ENCODE assay signal across 8 cellular contexts in genomic region chr5:133825631-133826289, GRCh38.
DNase-seq lines count a peak whose midpoint lies in the region; ATAC-seq and TF ChIP-seq lines count a peak whose summit lies in the region.

No MANE protein-coding gene starts in this region.

- H3K36me3 Mint-ChIP-seq in T-helper 17 cell (ENCODE audit: low read depth), result peaks cover 3% of the 10 kb centered on the region

- H2AFZ ChIP-seq in neuronal stem cell (ENCODE audit: low read length), result no peak overlapping the region

- DNase-seq in SHP77 (lab: John Stamatoyannopoulos, UW) (peak; percentile 20 to 54), SHP77 treated with DMSO at 0.1 percent for 48 hours (lab: John Stamatoyannopoulos, UW) (no peak), T-helper 17 cell (no peak), neuronal stem cell (ENCODE audit: low spot score) (no peak), coronary artery (ENCODE audit: low spot score) (no peak), globus pallidus (ENCODE audit: low spot score) (no peak)

- H4K8ac ChIP-seq in neuronal stem cell (ENCODE audit: low read depth, low read length), result no peak overlapping the region

- H3K27ac ChIP-seq in neuronal stem cell (replicated peaks; ENCODE audit: low read length), result no peak overlapping the region
- no peak overlapping the region for H3K27ac ChIP-seq in coronary artery

- peaks cover 0 to 10% (median 0%) of the 10 kb centered on the region in 3 experiments for H3K27me3 ChIP-seq in neuronal stem cell (ENCODE audit: control insufficient read depth in 3 of 3, insufficient read depth in 3 of 3, low read depth in 1 of 3, low read length in 3 of 3)

- no peak overlapping the region for H3K4me3 Mint-ChIP-seq in T-helper 17 cell

- no CpG with 5 or more reads among the region's 15 CpGs for WGBS in neuronal stem cell (ENCODE audit: extremely low coverage in 2 of 2, insufficient read length in 2 of 2, insufficient replicate concordance in 1 of 2), 2 donors

- no peaks in the 10 kb centered on the region for H3K4me1 ChIP-seq in neuronal stem cell (ENCODE audit: control insufficient read depth in 2 of 2, insufficient read depth in 1 of 2, low read depth in 1 of 2, low read length in 2 of 2)

- H3K23ac ChIP-seq in neuronal stem cell (ENCODE audit: low read depth, low read length, poor library complexity), result peak overlapping the region; percentile 16

- no peaks in the 10 kb centered on the region for H3K79me1 ChIP-seq in neuronal stem cell (ENCODE audit: low read depth, low read length)

- H2BK120ac ChIP-seq in neuronal stem cell (ENCODE audit: low read depth, low read length), result no peak overlapping the region

- no peak overlapping the region for H2BK12ac ChIP-seq in neuronal stem cell (ENCODE audit: low read length)

- peaks cover 16% of the 10 kb centered on the region for H3K4me1 Mint-ChIP-seq in T-helper 17 cell

- no peak overlapping the region for H3K18ac ChIP-seq in neuronal stem cell (ENCODE audit: low read length)

- no peak overlapping the region for H2BK15ac ChIP-seq in neuronal stem cell (ENCODE audit: low read length)

- H3K4me3 ChIP-seq in neuronal stem cell (ENCODE audit: low read length in 2 of 2) (no peak overlapping the region), coronary artery (no peak overlapping the region)

- TF ChIP-seq CTCF in coronary artery (IDR thresholded peaks at IDR 0.05), result no peak

- no peak overlapping the region for H4K91ac ChIP-seq in neuronal stem cell (ENCODE audit: low read depth, low read length, poor library complexity)

- no peaks in the 10 kb centered on the region for H3K36me3 ChIP-seq in neuronal stem cell (replicated peaks in 1 of 2; ENCODE audit: control insufficient read depth in 2 of 2, insufficient read depth in 2 of 2, low read length in 2 of 2)

- H3K4me2 ChIP-seq in neuronal stem cell (ENCODE audit: insufficient read depth, low read length, poor library complexity, severe bottlenecking), result no peak overlapping the region

- no peak overlapping the region for H2BK5ac ChIP-seq in neuronal stem cell (ENCODE audit: low read length)

- H3K27me3 Mint-ChIP-seq in T-helper 17 cell, result peaks cover 39% of the 10 kb centered on the region

- H3K9ac ChIP-seq in neuronal stem cell (ENCODE audit: low read depth, low read length, poor library complexity), result no peak overlapping the region

- no peak overlapping the region for H3K4ac ChIP-seq in neuronal stem cell (ENCODE audit: low read length)

- no peak overlapping the region for H2AK5ac ChIP-seq in neuronal stem cell (ENCODE audit: low read depth, low read length)

- H3K14ac ChIP-seq in neuronal stem cell (ENCODE audit: low read length), result peak overlapping the region; percentile 72

- H3K9me3 ChIP-seq in T-helper 17 cell (ENCODE audit: control insufficient read depth, low read length, poor library complexity, severe bottlenecking), result no peaks in the 10 kb centered on the region
- no peaks in the 10 kb centered on the region for H3K9me3 ChIP-seq in neuronal stem cell (replicated peaks in 1 of 2; ENCODE audit: control insufficient read depth in 2 of 2, insufficient read depth in 1 of 2, low read depth in 1 of 2, low read length in 2 of 2)

- ATAC-seq in HG03097 (IDR thresholded peaks at IDR 0.05; ENCODE audit: low FRiP score, unreplicated experiment), result peak; percentile 33
- ATAC-seq in T-helper 17 cell, result peak; percentile 68
- no peak for ATAC-seq in HG02571 (IDR thresholded peaks at IDR 0.05; ENCODE audit: unreplicated experiment)

- peak overlapping the region; percentile 14 for H3K27ac Mint-ChIP-seq in T-helper 17 cell

Comparison
In these comparisons a context has a peak if more than half of its experiments do, and no peak if none do; other contexts are left out.
1. DNase-seq: peak in SHP77 (2 of 2); none in SHP77 treated with DMSO at 0.1 percent for 48 hours (single experiment), T-helper 17 cell (0 of 3), neuronal stem cell (single experiment), coronary artery (single experiment) and globus pallidus (single experiment).